Comparison of ENCODE assay signal across 14 cellular contexts in the genomic region with DNA sequence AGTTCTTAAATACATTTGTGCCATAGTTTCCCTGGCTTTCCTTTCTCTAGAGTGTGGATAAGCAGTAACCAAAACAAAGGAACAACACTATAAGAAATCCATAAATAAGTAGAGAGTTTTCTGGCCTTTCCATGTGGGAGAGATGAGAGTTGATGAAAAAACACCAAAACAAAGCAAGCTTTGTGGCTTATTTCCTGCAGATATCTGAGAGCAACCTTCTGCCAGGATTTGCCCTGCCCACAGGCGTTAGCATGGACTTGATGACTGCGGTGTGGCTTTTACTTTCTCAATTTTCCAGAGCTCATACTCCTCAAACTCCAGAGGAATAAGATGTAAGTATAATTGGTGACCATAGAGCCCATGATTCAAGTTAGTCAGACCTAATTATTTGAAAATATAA.
"Had no signal": no experiment of that assay in that cellular context is flagged by ENCODE, and none has a peak within 500 bp of the region (broad histone marks: within the 10 kb centered on the region; RNA-seq: fewer than 3 reads in every experiment).

No MANE protein-coding gene starts in this region.

- H3K27me3 ChIP-seq: esophagus squamous epithelium, foreskin keratinocyte, heart left ventricle, sigmoid colon had no signal

- H3K4me1 ChIP-seq: esophagus squamous epithelium, foreskin keratinocyte, heart left ventricle, sigmoid colon had no signal

- H3K4me1 Mint-ChIP-seq: naive thymus-derived CD8-positive, alpha-beta T cell; stimulated activated naive B cell treated with anti-CD40 and anti-IgM and Interleukin-4, amounts not matched to agents 10 μg/mL and 1 μg/mL and 100 μg/mL, for 72 hours; stimulated activated naive CD8-positive, alpha-beta T cell treated with anti-CD3 and anti-CD28 coated beads, Interleukin-15, amount 100 ng/mL, for 72 hours had no signal

- H3K27ac Mint-ChIP-seq: effector memory CD8-positive, alpha-beta T cell; naive thymus-derived CD8-positive, alpha-beta T cell; stimulated activated naive B cell treated with anti-CD40 and anti-IgM and Interleukin-4, amounts not matched to agents 10 μg/mL and 1 μg/mL and 100 μg/mL, for 72 hours; stimulated activated naive CD8-positive, alpha-beta T cell treated with anti-CD3 and anti-CD28 coated beads, Interleukin-15, amount 100 ng/mL, for 72 hours had no signal

- H3K9me3 Mint-ChIP-seq: effector memory CD8-positive, alpha-beta T cell had no signal

- H3K27ac ChIP-seq: esophagus squamous epithelium, foreskin keratinocyte, heart left ventricle, sigmoid colon, skin epidermis had no signal

- H3K27me3 Mint-ChIP-seq: effector memory CD8-positive, alpha-beta T cell; stimulated activated naive CD8-positive, alpha-beta T cell treated with anti-CD3 and anti-CD28 coated beads, Interleukin-15, amount 100 ng/mL, for 72 hours had no signal

- H3K36me3 ChIP-seq: esophagus squamous epithelium, heart left ventricle, sigmoid colon had no signal

- H3K4me3 ChIP-seq: esophagus squamous epithelium, heart left ventricle, sigmoid colon, skin epidermis had no signal

- DNase-seq: effector memory CD8-positive, alpha-beta T cell; esophagus squamous epithelium; foreskin keratinocyte; heart left ventricle; hypothalamus; naive thymus-derived CD8-positive, alpha-beta T cell; posterior cingulate gyrus; sigmoid colon; stimulated activated CD4-positive, alpha-beta T cell treated with anti-CD3 and anti-CD28 coated beads, Interleukin-2, amount 100 ng/mL, for 24 hours; stimulated activated CD4-positive, alpha-beta T cell treated with anti-CD3 and anti-CD28 coated beads, Interleukin-4, amount 100 ng/mL, for 4 hours; stimulated activated naive B cell treated with anti-CD40 and anti-IgM and Interleukin-4, amounts not matched to agents 10 μg/mL and 1 μg/mL and 100 μg/mL, for 72 hours; stimulated activated naive CD8-positive, alpha-beta T cell treated with anti-CD3 and anti-CD28 coated beads, Interleukin-15, amount 100 ng/mL, for 72 hours; trophoblast cell had no signal

- H3K9me3 ChIP-seq: esophagus squamous epithelium, heart left ventricle, sigmoid colon had no signal

- H3K4me3 Mint-ChIP-seq: effector memory CD8-positive, alpha-beta T cell; naive thymus-derived CD8-positive, alpha-beta T cell; stimulated activated naive B cell treated with anti-CD40 and anti-IgM and Interleukin-4, amounts not matched to agents 10 μg/mL and 1 μg/mL and 100 μg/mL, for 72 hours; stimulated activated naive CD8-positive, alpha-beta T cell treated with anti-CD3 and anti-CD28 coated beads, Interleukin-15, amount 100 ng/mL, for 72 hours had no signal
